ENCODE assay signal across 19 cellular contexts in genomic region chr3:20539666-20540460, GRCh38.
"Had no signal": no experiment of that assay in that cellular context is flagged by ENCODE, and none has a peak within 500 bp of the region (broad histone marks: within the 10 kb centered on the region; RNA-seq: fewer than 3 reads in every experiment).

No MANE protein-coding gene starts in this region.

- ATAC-seq: heart left ventricle; left colon; left ventricle myocardium superior; natural killer cell treated with Interleukin-12 subunit alpha and Interleukin-12 subunit beta and Interleukin-15 and Interleukin-18, amount 100 ng/mL, for 72 hours; pancreas; right cardiac atrium had no signal

- DNase-seq: dorsolateral prefrontal cortex; effector CD8-positive, alpha-beta T cell; foreskin melanocyte; heart left ventricle; hippocampal formation; left colon; left ventricle myocardium superior; mesenchymal stem cell; midbrain; occipital lobe; pancreas; right cardiac atrium; small intestine; stimulated activated CD4-positive, alpha-beta T cell treated with anti-CD3 and anti-CD28 coated beads, Interleukin-12 subunit alpha, Interleukin-12 subunit beta, amount 100 ng/mL, for 4 hours; stimulated activated naive CD4-positive, alpha-beta T cell; stomach; substantia nigra; transverse colon had no signal
